In genomic region chr4:184339398-184340193, GRCh38 we compare ENCODE assay signal across 1 cellular context.
TF ChIP-seq lines count a peak whose summit lies in the region.

No MANE protein-coding gene starts in this region.

TF ChIP-seq in K562, 482 proteins besides CTCF, POLR2A, EP300 and RAD21 (continued from another document):
- peak; percentile 84; the same call in 1 of the 2 replicates for TF ChIP-seq PHTF2 (CRISPR knock-in tag; IDR thresholded peaks at IDR 0.05)
- TF ChIP-seq MBD1 (CRISPR knock-in tag; IDR thresholded peaks at IDR 0.05): peak; percentile 87; the same call in 1 of the 2 replicates
- peak; percentile 79 for TF ChIP-seq ETV1 (tag; conservative IDR thresholded peaks at IDR 0.05; ENCODE audit: low read depth)
- peak; percentile 81; the same call in 1 of the 2 replicates for TF ChIP-seq HBP1 (CRISPR knock-in tag; IDR thresholded peaks at IDR 0.05)
- TF ChIP-seq ZNF175 (CRISPR knock-in tag; IDR thresholded peaks at IDR 0.05; ENCODE audit: low read depth): peak; percentile 99
- peak; percentile 89 for TF ChIP-seq FOXJ2 (tag; IDR thresholded peaks at IDR 0.05)
- TF ChIP-seq RFX7 (CRISPR knock-in tag; IDR thresholded peaks at IDR 0.05): 0 out of 2 replicates have a peak, but pooled peaks have one; percentile 39
- peak; percentile 85 for TF ChIP-seq ZNF507 (tag; conservative IDR thresholded peaks at IDR 0.05)
- peak; percentile 97 for TF ChIP-seq DIDO1 (tag; IDR thresholded peaks at IDR 0.05; ENCODE audit: low read depth)
- peak; percentile 87 for TF ChIP-seq TSHZ1 (CRISPR knock-in tag; IDR thresholded peaks at IDR 0.05)
- TF ChIP-seq HDAC8 (tag; IDR thresholded peaks at IDR 0.05): peak; percentile 98
- TF ChIP-seq ZNF134 (CRISPR knock-in tag; conservative IDR thresholded peaks at IDR 0.05): peak; percentile 58; the same call in 1 of the 2 replicates
- TF ChIP-seq VEZF1 (CRISPR knock-in tag; IDR thresholded peaks at IDR 0.05): peak; percentile 61
- TF ChIP-seq EGR1 (conservative IDR thresholded peaks at IDR 0.05): peak; percentile 63
- TF ChIP-seq CXXC5 (CRISPR knock-in tag; IDR thresholded peaks at IDR 0.05): peak; percentile 89
- TF ChIP-seq HIVEP1 (CRISPR knock-in tag; IDR thresholded peaks at IDR 0.05): peak; percentile 91
- peak; percentile 72; the same call in 1 of the 2 replicates for TF ChIP-seq TCFL5 (CRISPR knock-in tag; conservative IDR thresholded peaks at IDR 0.05)
- TF ChIP-seq CREB5 (CRISPR knock-in tag; IDR thresholded peaks at IDR 0.05): peak; percentile 70; the same call in 1 of the 2 replicates
- peak; percentile 59; the same call in 1 of the 2 replicates for TF ChIP-seq TCF15 (CRISPR knock-in tag; IDR thresholded peaks at IDR 0.05)
- TF ChIP-seq MAFG (tag; conservative IDR thresholded peaks at IDR 0.05): peak; percentile 74
- TF ChIP-seq ZBTB11 (CRISPR knock-in tag; IDR thresholded peaks at IDR 0.05): peak in 1 of 3 experiments; percentile 90; a peak in 2 of 6 replicates
- peak; percentile 94 for TF ChIP-seq HSF4 (CRISPR knock-in tag; IDR thresholded peaks at IDR 0.05; ENCODE audit: borderline replicate concordance)
- peak; percentile 99 for TF ChIP-seq DMBX1 (CRISPR knock-in tag; IDR thresholded peaks at IDR 0.05; ENCODE audit: borderline replicate concordance)
